Comparison of ENCODE assay signal across 1 cellular context in the genomic region with DNA sequence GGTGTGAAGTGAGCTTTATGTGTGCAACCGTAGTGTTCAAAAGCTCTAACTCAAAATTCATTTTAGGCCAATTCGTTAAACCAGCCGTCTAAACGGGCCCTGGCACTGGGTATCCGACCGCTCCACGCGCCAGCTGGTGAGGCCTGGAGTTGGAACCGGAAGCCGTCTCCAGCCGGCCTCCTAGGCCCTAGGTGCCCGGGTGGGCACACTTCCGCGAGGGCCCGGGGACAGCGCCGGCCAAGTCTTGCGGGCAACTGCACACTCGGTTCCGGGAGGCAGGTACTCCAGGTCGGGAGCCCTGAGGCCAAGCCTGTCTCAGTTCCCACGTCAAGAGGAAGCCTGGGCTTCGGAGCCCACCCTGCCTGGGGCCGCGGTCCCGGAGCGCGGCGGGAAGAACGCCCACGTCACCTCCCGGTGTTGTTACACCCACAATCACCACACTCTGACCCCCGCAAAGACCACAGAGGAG.
TF ChIP-seq lines count a peak whose summit lies in the region.

No MANE protein-coding gene starts in this region.

TF ChIP-seq in SK-N-SH treated with all-trans-retinoic acid at 6 μM for 48 hours, 23 proteins besides CTCF, POLR2A, EP300 and RAD21 (continued from another document):
- TF ChIP-seq PATZ1 (CRISPR knock-in tag; IDR thresholded peaks at IDR 0.05; ENCODE audit: borderline replicate concordance) (no peak), TCF4 (CRISPR knock-in tag; IDR thresholded peaks at IDR 0.05; ENCODE audit: borderline replicate concordance) (no peak), ARNTL (CRISPR knock-in tag; IDR thresholded peaks at IDR 0.05; ENCODE audit: borderline replicate concordance, low read depth) (no peak), PPARA (CRISPR knock-in tag; IDR thresholded peaks at IDR 0.05; ENCODE audit: borderline replicate concordance) (no peak), RARB (CRISPR knock-in tag; IDR thresholded peaks at IDR 0.05) (no peak)
